Comparison of ENCODE assay signal across 7 cellular contexts in the genomic region with DNA sequence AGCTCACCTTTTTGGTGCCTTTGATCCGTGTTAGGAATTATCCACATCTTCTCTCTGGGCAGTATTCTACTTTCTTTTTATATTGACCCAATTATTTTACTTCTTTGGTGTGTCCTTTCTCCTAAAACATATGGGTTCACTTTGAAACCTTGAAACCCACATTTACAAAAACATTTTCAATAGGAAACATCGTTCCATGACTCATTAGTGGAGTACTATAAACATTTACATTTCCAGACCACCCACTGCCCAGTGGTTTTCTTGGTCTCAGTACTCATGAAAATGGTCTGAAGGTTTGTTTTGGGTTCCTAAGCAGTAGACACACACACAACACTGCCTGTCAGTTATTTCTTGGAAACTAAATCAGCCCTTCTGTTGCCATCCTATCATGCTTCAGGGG.
DNase-seq lines count a peak whose midpoint lies in the region; TF ChIP-seq lines count a peak whose summit lies in the region.
"Not testable (repeated sequence)": the region's sequence is repeated elsewhere in the genome, so short reads cannot be mapped to it uniquely, and the experiment has no call there.

No MANE protein-coding gene starts in this region.

- not testable (repeated sequence) for H3K4me3 ChIP-seq in Caco-2 (ENCODE audit: low read depth, low read length)

- not testable (repeated sequence) for H3K27me3 ChIP-seq in Caco-2 (replicated peaks; ENCODE audit: control insufficient read depth, insufficient read depth, low read length)

- H3K27ac Mint-ChIP-seq in Caco-2 (ENCODE audit: unreplicated experiment); activated naive CD4-positive, alpha-beta T cell treated with anti-CD3 and anti-CD28 coated beads, Interleukin-2, amount 10 ng/mL, durations not matched to agents 7 days and 5 days; neural crest cell (ENCODE audit: unreplicated experiment): not testable (repeated sequence)
- H3K27ac Mint-ChIP-seq in activated CD4-positive, alpha-beta memory T cell treated with anti-CD3 and anti-CD28 coated beads for 36 hours, result peak overlapping the region; percentile 53
- H3K27ac Mint-ChIP-seq in glutamatergic neuron (ENCODE audit: unreplicated experiment), result peak overlapping the region; percentile 22

- H3K27me3 Mint-ChIP-seq in Caco-2 (ENCODE audit: insufficient read depth, unreplicated experiment); activated CD4-positive, alpha-beta memory T cell treated with anti-CD3 and anti-CD28 coated beads for 36 hours; neural crest cell (ENCODE audit: low read depth): not testable (repeated sequence)
- peaks cover 34% of the 10 kb centered on the region for H3K27me3 Mint-ChIP-seq in activated naive CD4-positive, alpha-beta T cell treated with anti-CD3 and anti-CD28 coated beads, Interleukin-2, amount 10 ng/mL, durations not matched to agents 7 days and 5 days
- peaks cover 18% of the 10 kb centered on the region for H3K27me3 Mint-ChIP-seq in glutamatergic neuron (ENCODE audit: unreplicated experiment)

- not testable (repeated sequence) for H3K4me1 ChIP-seq in Caco-2

- not testable (repeated sequence) for H3K9me3 ChIP-seq in Caco-2

- POLR2A ChIA-PET in Caco-2 (lab: Charles Lee); activated CD4-positive, alpha-beta memory T cell treated with anti-CD3 and anti-CD28 coated beads for 36 hours (lab: Charles Lee): not testable (repeated sequence)

- TF ChIP-seq CTCF in Caco-2 (IDR thresholded peaks at IDR 0.05; ENCODE audit: insufficient read depth in 1 of 2, low read depth in 1 of 2, low read length in 1 of 2, severe bottlenecking in 1 of 2, unreplicated experiment in 1 of 2); glutamatergic neuron (IDR thresholded peaks at IDR 0.05; ENCODE audit: partially characterized antibody, unreplicated experiment); neural crest cell (conservative IDR thresholded peaks at IDR 0.05): not testable (repeated sequence)

- peak overlapping the region; percentile 85 for H3K4me3 Mint-ChIP-seq in Caco-2 (ENCODE audit: unreplicated experiment)
- peak overlapping the region; percentile 92 for H3K4me3 Mint-ChIP-seq in activated CD4-positive, alpha-beta memory T cell treated with anti-CD3 and anti-CD28 coated beads for 36 hours
- peak overlapping the region; percentile 87 for H3K4me3 Mint-ChIP-seq in activated naive CD4-positive, alpha-beta T cell treated with anti-CD3 and anti-CD28 coated beads, Interleukin-2, amount 10 ng/mL, durations not matched to agents 7 days and 5 days
- peak overlapping the region; percentile 78 for H3K4me3 Mint-ChIP-seq in glutamatergic neuron (ENCODE audit: unreplicated experiment)
- H3K4me3 Mint-ChIP-seq in neural crest cell, result peak overlapping the region; percentile 69

- CTCF ChIA-PET in Caco-2 (lab: Charles Lee); activated CD4-positive, alpha-beta memory T cell treated with anti-CD3 and anti-CD28 coated beads for 36 hours (lab: Charles Lee); activated naive CD4-positive, alpha-beta T cell treated with anti-CD3 and anti-CD28 coated beads, Interleukin-2, amount 10 ng/mL, durations not matched to agents 7 days and 5 days (lab: Charles Lee): not testable (repeated sequence)

- H3K36me3 ChIP-seq in Caco-2 (ENCODE audit: control insufficient read depth, insufficient read depth, low read length), result not testable (repeated sequence)

- not testable (repeated sequence) for H3K9me3 Mint-ChIP-seq in Caco-2 (ENCODE audit: unreplicated experiment); activated CD4-positive, alpha-beta memory T cell treated with anti-CD3 and anti-CD28 coated beads for 36 hours; activated naive CD4-positive, alpha-beta T cell treated with anti-CD3 and anti-CD28 coated beads, Interleukin-2, amount 10 ng/mL, durations not matched to agents 7 days and 5 days; neural crest cell
- H3K9me3 Mint-ChIP-seq in glutamatergic neuron (ENCODE audit: unreplicated experiment), result peaks cover 21% of the 10 kb centered on the region

- not testable (repeated sequence) for BruUV-seq in Caco-2 (replicated peaks; lab: Mats Ljungman, UMichigan)

- not testable (repeated sequence) for DNase-seq in Caco-2; activated CD4-positive, alpha-beta memory T cell treated with anti-CD3 and anti-CD28 coated beads for 36 hours; activated naive CD4-positive, alpha-beta T cell treated with anti-CD3 and anti-CD28 coated beads, Interleukin-2, amount 10 ng/mL, durations not matched to agents 7 days and 5 days; glutamatergic neuron; neural crest cell (ENCODE audit: low read depth, low spot score)
- DNase-seq in M059J (ENCODE audit: low read depth) (peak; percentile 38), brain pericyte (ENCODE audit: low read depth, low spot score) (peak; percentile 58)

- intact Hi-C loops in Caco-2 (cut with micrococcal nuclease; ENCODE audit: unreplicated experiment); activated CD4-positive, alpha-beta memory T cell treated with anti-CD3 and anti-CD28 coated beads for 36 hours (cut with micrococcal nuclease): not testable (repeated sequence)

- H3K4me1 Mint-ChIP-seq in Caco-2 (ENCODE audit: low read depth, unreplicated experiment), result not testable (repeated sequence)
- peaks cover 20% of the 10 kb centered on the region for H3K4me1 Mint-ChIP-seq in activated CD4-positive, alpha-beta memory T cell treated with anti-CD3 and anti-CD28 coated beads for 36 hours (ENCODE audit: low read depth)
- H3K4me1 Mint-ChIP-seq in activated naive CD4-positive, alpha-beta T cell treated with anti-CD3 and anti-CD28 coated beads, Interleukin-2, amount 10 ng/mL, durations not matched to agents 7 days and 5 days, result peaks cover 37% of the 10 kb centered on the region
- H3K4me1 Mint-ChIP-seq in glutamatergic neuron (ENCODE audit: low read depth, unreplicated experiment) (peaks cover 24% of the 10 kb centered on the region), neural crest cell (peaks cover 29% of the 10 kb centered on the region)

- not testable (repeated sequence) for H3K36me3 Mint-ChIP-seq in Caco-2 (ENCODE audit: insufficient read depth, unreplicated experiment); activated CD4-positive, alpha-beta memory T cell treated with anti-CD3 and anti-CD28 coated beads for 36 hours; activated naive CD4-positive, alpha-beta T cell treated with anti-CD3 and anti-CD28 coated beads, Interleukin-2, amount 10 ng/mL, durations not matched to agents 7 days and 5 days; glutamatergic neuron (ENCODE audit: unreplicated experiment); neural crest cell (ENCODE audit: low read depth)
